ENCODE assay signal across 1 cellular context in genomic region chr16:46618516-46618915, GRCh38.
TF ChIP-seq lines count a peak whose summit lies in the region.

No MANE protein-coding gene starts in this region.

TF ChIP-seq in WTC11, 78 proteins besides CTCF, POLR2A, EP300 and RAD21 (continued from another document):
- TF ChIP-seq AFF4 (CRISPR knock-in tag; IDR thresholded peaks at IDR 0.05; ENCODE audit: borderline replicate concordance) (no peak), ATF2 (CRISPR knock-in tag; IDR thresholded peaks at IDR 0.05; ENCODE audit: borderline replicate concordance, low read depth) (no peak), ZNF671 (CRISPR knock-in tag; IDR thresholded peaks at IDR 0.05) (no peak), ZNF425 (CRISPR knock-in tag; conservative IDR thresholded peaks at IDR 0.05) (no peak), IRF2 (CRISPR knock-in tag; IDR thresholded peaks at IDR 0.05; ENCODE audit: borderline replicate concordance, low read depth) (no peak), CREB1 (CRISPR knock-in tag; IDR thresholded peaks at IDR 0.05) (no peak), CBFB (CRISPR knock-in tag; IDR thresholded peaks at IDR 0.05; ENCODE audit: low read depth) (no peak), ZNF219 (CRISPR knock-in tag; IDR thresholded peaks at IDR 0.05; ENCODE audit: borderline replicate concordance) (no peak), JUN (CRISPR knock-in tag; IDR thresholded peaks at IDR 0.05) (no peak), ATF6 (CRISPR knock-in tag; IDR thresholded peaks at IDR 0.05) (no peak), ZNF396 (CRISPR knock-in tag; IDR thresholded peaks at IDR 0.05; ENCODE audit: borderline replicate concordance) (no peak), MXD4 (CRISPR knock-in tag; IDR thresholded peaks at IDR 0.05; ENCODE audit: borderline replicate concordance) (no peak), TCF7 (CRISPR knock-in tag; IDR thresholded peaks at IDR 0.05; ENCODE audit: low read depth) (no peak), KAT7 (CRISPR knock-in tag; IDR thresholded peaks at IDR 0.05; ENCODE audit: borderline replicate concordance) (no peak), ZNF232 (CRISPR knock-in tag; IDR thresholded peaks at IDR 0.05) (no peak), CREM (CRISPR knock-in tag; IDR thresholded peaks at IDR 0.05) (no peak), MAX (CRISPR knock-in tag; IDR thresholded peaks at IDR 0.05) (no peak), ESRRA (CRISPR knock-in tag; IDR thresholded peaks at IDR 0.05; ENCODE audit: borderline replicate concordance) (no peak)
